Comparison of ENCODE assay signal across 9 cellular contexts in genomic region chr22:30212363-30212995, GRCh38. TPM values are rescaled to one million over a fixed set of nuclear protein-coding genes. Genes with fewer than 3 reads are reported as not detected.
DNase-seq lines count a peak whose midpoint lies in the region; ATAC-seq and TF ChIP-seq lines count a peak whose summit lies in the region.
"Had no signal": no experiment of that assay in that cellular context is flagged by ENCODE, and none has a peak within 500 bp of the region (broad histone marks: within the 10 kb centered on the region; RNA-seq: fewer than 3 reads in every experiment).

No MANE protein-coding gene starts in this region.

- no peaks in the 10 kb centered on the region for H3K9me3 ChIP-seq in BLaER1 treated with 17β-estradiol and CSF1 and Interleukin-3, amounts not matched to agents 10 nM and 100 nM (replicated peaks in 1 of 11)
- H3K9me3 ChIP-seq in KOPT-K1 (ENCODE audit: insufficient read depth, low read length, poor library complexity, severe bottlenecking), result no peaks in the 10 kb centered on the region
- no peaks in the 10 kb centered on the region for H3K9me3 ChIP-seq in right lobe of liver

- H3K9ac ChIP-seq in BLaER1 treated with 17β-estradiol and CSF1 and Interleukin-3, amounts not matched to agents 10 nM and 100 nM, result peak overlapping the region in 9 of 11 experiments; percentile 12 to 66 (median 50); a peak in 12 of 22 replicates

- intact Hi-C loops in right lobe of liver (cut with DNase I), result no loop called here

- TF ChIP-seq CTCF in astrocyte of the spinal cord (IDR thresholded peaks at IDR 0.05; ENCODE audit: low read depth, low read length), result peak; percentile 27
- no peak for TF ChIP-seq CTCF in right lobe of liver (IDR thresholded peaks at IDR 0.05)

- H3K36me3 ChIP-seq in BLaER1 treated with 17β-estradiol and CSF1 and Interleukin-3, amounts not matched to agents 10 nM and 100 nM, result no peaks in the 10 kb centered on the region
- no peaks in the 10 kb centered on the region for H3K36me3 ChIP-seq in KOPT-K1 (ENCODE audit: insufficient read depth, low read length)
- H3K36me3 ChIP-seq in right lobe of liver, result no peaks in the 10 kb centered on the region

- no peaks in the 10 kb centered on the region; a peak in 1 of 22 replicates for H3K27me3 ChIP-seq in BLaER1 treated with 17β-estradiol and CSF1 and Interleukin-3, amounts not matched to agents 10 nM and 100 nM
- no peaks in the 10 kb centered on the region for H3K27me3 ChIP-seq in right lobe of liver

- in situ Hi-C loops in astrocyte of the spinal cord (cut with HindIII; ENCODE audit: low sequenced_read_pairs), result no loop called here

- no peak for TF ChIP-seq POLR2A in right lobe of liver (IDR thresholded peaks at IDR 0.05)

- ATAC-seq in right lobe of liver, result peak; percentile 71 to 90 (median 77)
- ATAC-seq in HG02938 (IDR thresholded peaks at IDR 0.05; ENCODE audit: unreplicated experiment), result no peak
- no peak for ATAC-seq in HG03342 (IDR thresholded peaks at IDR 0.05; ENCODE audit: unreplicated experiment)

- no peaks in the 10 kb centered on the region for H4K20me1 ChIP-seq in BLaER1 treated with 17β-estradiol and CSF1 and Interleukin-3, amounts not matched to agents 10 nM and 100 nM

- H3K4me3 ChIP-seq in BLaER1 treated with 17β-estradiol and CSF1 and Interleukin-3, amounts not matched to agents 10 nM and 100 nM, result peak overlapping the region in 2 of 10 experiments; percentile 19 to 37; a peak in 4 of 20 replicates
- H3K4me3 ChIP-seq in astrocyte of the spinal cord (ENCODE audit: low read depth, low read length) (no peak overlapping the region), right lobe of liver (no peak overlapping the region)

- 15% methylated on average over 4 of the region's 5 CpGs for WGBS in right lobe of liver (ENCODE audit: insufficient coverage, low coverage, low lambda C conversion rate, missing lambda C conversion rate)

- peaks cover 41 to 74% (median 61%) of the 10 kb centered on the region in 10 experiments for H3K4me1 ChIP-seq in BLaER1 treated with 17β-estradiol and CSF1 and Interleukin-3, amounts not matched to agents 10 nM and 100 nM
- peaks cover 0 to 5% (median 1%) of the 10 kb centered on the region in 4 donors for H3K4me1 ChIP-seq in right lobe of liver

- H3K4me2 ChIP-seq in BLaER1 treated with 17β-estradiol and CSF1 and Interleukin-3, amounts not matched to agents 10 nM and 100 nM, result peak overlapping the region; percentile 80 to 93 (median 87)

- peak overlapping the region in 10 of 11 experiments; percentile 46 to 77 (median 72); a peak in 19 of 22 replicates for H3K27ac ChIP-seq in BLaER1 treated with 17β-estradiol and CSF1 and Interleukin-3, amounts not matched to agents 10 nM and 100 nM
- peak overlapping the region; percentile 24 for H3K27ac ChIP-seq in KOPT-K1 (ENCODE audit: low read depth, low read length, poor library complexity, severe bottlenecking)
- peak overlapping the region in 2 of 3 donors; percentile 43 to 48 for H3K27ac ChIP-seq in right lobe of liver

- DNase-seq in astrocyte of the spinal cord (ENCODE audit: low read depth, low spot score) (peak; percentile 94), right lobe of liver (peak in 2 of 3 donors; percentile 72 to 89), NCI-H345 (lab: John Stamatoyannopoulos, UW) (no peak), hippocampal formation (lab: John Stamatoyannopoulos, UW) (no peak)
- DNase-seq: stimulated activated naive B cell treated with anti-CD40 and anti-IgM and Interleukin-4, amounts not matched to agents 10 μg/mL and 1 μg/mL and 100 μg/mL, for 72 hours had no signal

RNA-seq across cellular contexts. Expression of gene LIF, which starts 34.1 kb away (rescaled TPM):
- total RNA-seq in right lobe of liver, result 1 to 10 TPM in 3 of 6 experiments, under 1 TPM in 1, not detected in 2; 0.15 to 2.0 (median 1.6) TPM

RNA-seq across cellular contexts. Expression of gene OSM, which starts 54.2 kb away (rescaled TPM):
- under 1 TPM in 4 of 6 experiments, not detected in 2; 0.10 to 0.75 (median 0.19) TPM for total RNA-seq in right lobe of liver

Comparison
In these comparisons a context has a peak if more than half of its experiments do, and no peak if none do; other contexts are left out.
1. DNase-seq: peak in astrocyte of the spinal cord (single experiment) and right lobe of liver (2 of 3); none in NCI-H345 (single experiment) and hippocampal formation (0 of 2).
2. ATAC-seq: peak in right lobe of liver (4 of 4); none in HG02938 (single experiment) and HG03342 (single experiment).
3. Peak in every context shown above with its lines, with median percentiles within 50 percentile points of each other: H3K27ac ChIP-seq.